ENCODE assay signal across 18 cellular contexts in the genomic region with DNA sequence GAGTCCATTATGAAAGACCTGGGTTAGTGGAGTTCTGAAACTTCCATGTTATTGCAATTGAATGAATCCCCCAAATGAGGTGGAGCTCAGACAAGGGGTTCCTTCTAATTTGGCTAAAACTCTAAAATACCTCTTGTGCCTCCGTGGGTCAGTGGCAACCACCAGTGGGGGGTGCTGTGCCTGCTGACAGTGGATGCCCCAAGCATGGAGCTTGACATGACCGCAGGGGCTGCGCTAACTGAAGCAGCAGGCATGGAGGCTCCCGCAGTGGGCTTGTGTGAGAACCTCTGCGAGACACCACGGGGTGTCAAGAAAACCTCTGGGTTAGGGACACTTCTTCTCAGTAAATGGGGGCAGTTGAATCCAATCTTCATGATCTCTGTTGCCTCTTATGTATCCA.
A peak's percentile ranks its signal among the peaks of the same experiment; 100 is the strongest.
DNase-seq lines count a peak whose midpoint lies in the region; ATAC-seq, FAIRE-seq and TF ChIP-seq lines count a peak whose summit lies in the region.
"Had no signal": no experiment of that assay in that cellular context is flagged by ENCODE, and none has a peak within 500 bp of the region (broad histone marks: within the 10 kb centered on the region; RNA-seq: fewer than 3 reads in every experiment).

No MANE protein-coding gene starts in this region.

- no peak overlapping the region for H3K18ac ChIP-seq in H1 (ENCODE audit: extremely low read depth, low read length)

- no peaks in the 10 kb centered on the region for H3K79me2 ChIP-seq in GM23338 (replicated peaks; ENCODE audit: insufficient read depth)
- H3K79me2 ChIP-seq in H1 (ENCODE audit: control insufficient read depth in 1 of 2, insufficient read depth in 2 of 2, low read length in 2 of 2), result no peaks in the 10 kb centered on the region

- no peak overlapping the region for H2BK20ac ChIP-seq in H1 (ENCODE audit: low read length)

- H4K5ac ChIP-seq in H1 (ENCODE audit: insufficient read length, low read depth, low read length), result no peak overlapping the region

- H2AK5ac ChIP-seq in H1 (ENCODE audit: low read depth, low read length), result no peak overlapping the region

- H2BK12ac ChIP-seq in H1 (ENCODE audit: low read depth, low read length), result no peak overlapping the region

- no peak for FAIRE-seq in H1 (lab: Jason Lieb, UNC)
- FAIRE-seq: HepG2 had no signal

- H3K79me1 ChIP-seq in H1 (ENCODE audit: low read depth, low read length), result no peaks in the 10 kb centered on the region

- H2AFZ ChIP-seq in GM23338, result no peak overlapping the region
- H2AFZ ChIP-seq in H1 (ENCODE audit: low read length), result no peak overlapping the region

- no peak overlapping the region for H3K4ac ChIP-seq in H1 (replicated peaks; ENCODE audit: insufficient read length, low read depth, low read length)

- POLR2A ChIA-PET in H1 (lab: Charles Lee; ENCODE audit: partially characterized antibody), result no interaction called here

- peak; percentile 79 for ATAC-seq in GM23338
- ATAC-seq in GM21825 (IDR thresholded peaks at IDR 0.05; ENCODE audit: unreplicated experiment), result no peak
- ATAC-seq: CD8-positive, alpha-beta T cell; HepG2 had no signal

- no peak overlapping the region for H3K9ac ChIP-seq in H1 (replicated peaks in 1 of 4; ENCODE audit: extremely low read depth in 1 of 4, low read depth in 3 of 4, low read length in 3 of 4)
- H3K9ac ChIP-seq: BLaER1 treated with 17β-estradiol and CSF1 and Interleukin-3, amounts not matched to agents 10 nM and 100 nM had no signal

- H3K4me3 Mint-ChIP-seq in GM23338 (no peak overlapping the region), HFFc6 (no peak overlapping the region)
- H3K4me3 Mint-ChIP-seq: B cell; CD8-positive, alpha-beta T cell had no signal

- CTCF ChIA-PET in H1 (lab: Charles Lee; ENCODE audit: partially characterized antibody), result interaction anchor here (0.5 to 3.2 kb wide), 18 partner anchors 9 to 293 kb away, joined by 3 to 10 read pairs (median 3); no protein-coding TSS in a partner anchor

- no peaks in the 10 kb centered on the region for H3F3A ChIP-seq in GM23338 (replicated peaks; ENCODE audit: low read depth)

- H4K20me1 ChIP-seq in GM23338 (replicated peaks; ENCODE audit: insufficient read depth) (no peaks in the 10 kb centered on the region), H1 (replicated peaks in 1 of 2; ENCODE audit: control insufficient read depth in 1 of 2, insufficient read depth in 2 of 2, low read length in 2 of 2) (no peaks in the 10 kb centered on the region)
- H4K20me1 ChIP-seq: BLaER1 treated with 17β-estradiol and CSF1 and Interleukin-3, amounts not matched to agents 10 nM and 100 nM had no signal

- no peaks in the 10 kb centered on the region for H3K9me2 ChIP-seq in GM23338 (ENCODE audit: insufficient read depth)

- H4K91ac ChIP-seq in H1 (replicated peaks; ENCODE audit: insufficient read length, low read length), result no peak overlapping the region

- H3K4me3 ChIP-seq in GM23338 (no peak overlapping the region), H1 (ENCODE audit: extremely low read depth in 1 of 4, insufficient read depth in 2 of 4, low read depth in 3 of 4, low read length in 4 of 4) (no peak overlapping the region), esophagus muscularis mucosa (no peak overlapping the region)
- H3K4me3 ChIP-seq: BLaER1 treated with 17β-estradiol and CSF1 and Interleukin-3, amounts not matched to agents 10 nM and 100 nM; HAP-1 had no signal

- no peak overlapping the region for H2BK15ac ChIP-seq in H1 (ENCODE audit: low read length)

- H3K56ac ChIP-seq in H1 (replicated peaks; ENCODE audit: insufficient read length, low read depth, low read length), result no peak overlapping the region

- H4K8ac ChIP-seq in H1 (ENCODE audit: extremely low read depth, insufficient read depth, low read length), result no peak overlapping the region

- TF ChIP-seq POLR2A in H1 (IDR thresholded peaks at IDR 0.05; ENCODE audit: control extremely low read depth in 1 of 2, low read depth in 2 of 2, low read length in 2 of 2), result no peak
- no peak for TF ChIP-seq POLR2A in esophagus muscularis mucosa (IDR thresholded peaks at IDR 0.05; ENCODE audit: low read depth)

- no peaks in the 10 kb centered on the region for H3K4me1 ChIP-seq in GM23338 (ENCODE audit: insufficient read depth)
- no peaks in the 10 kb centered on the region for H3K4me1 ChIP-seq in H1 (replicated peaks in 1 of 4; ENCODE audit: control insufficient read depth in 3 of 4, insufficient read depth in 4 of 4, low read length in 3 of 4)
- H3K4me1 ChIP-seq in esophagus muscularis mucosa, result peaks cover 0 to 17% (median 7%) of the 10 kb centered on the region in 4 donors
- H3K4me1 ChIP-seq: HAP-1 had no signal

- H3K9me3 ChIP-seq in H1 (ENCODE audit: insufficient read depth in 2 of 2, low read depth in 1 of 2, low read length in 1 of 2) (no peaks in the 10 kb centered on the region), esophagus muscularis mucosa (no peaks in the 10 kb centered on the region)
- H3K9me3 ChIP-seq: BLaER1 treated with 17β-estradiol and CSF1 and Interleukin-3, amounts not matched to agents 10 nM and 100 nM; HAP-1 had no signal

- no peak overlapping the region for H2BK120ac ChIP-seq in H1 (replicated peaks; ENCODE audit: low read depth, low read length)

- H3K4me1 Mint-ChIP-seq in GM23338 (no peaks in the 10 kb centered on the region), HFFc6 (ENCODE audit: low read depth) (peaks cover 37% of the 10 kb centered on the region)
- H3K4me1 Mint-ChIP-seq: B cell had no signal

- H3K23me2 ChIP-seq in H1 (ENCODE audit: low read depth, low read length), result no peaks in the 10 kb centered on the region

- intact Hi-C loops in esophagus muscularis mucosa (cut with DNase I), result no loop called here

- no peak overlapping the region for H2BK5ac ChIP-seq in H1 (ENCODE audit: low read depth, low read length)

- H3K14ac ChIP-seq in H1 (ENCODE audit: insufficient read length), result no peak overlapping the region

- H3K4me2 ChIP-seq in GM23338 (no peak overlapping the region), H1 (ENCODE audit: insufficient read depth in 1 of 2, low read depth in 2 of 2, low read length in 2 of 2) (no peak overlapping the region)
- H3K4me2 ChIP-seq: BLaER1 treated with 17β-estradiol and CSF1 and Interleukin-3, amounts not matched to agents 10 nM and 100 nM had no signal

- H3K27me3 ChIP-seq in GM23338 (ENCODE audit: insufficient read depth) (no peaks in the 10 kb centered on the region), H1 (replicated peaks in 1 of 4; ENCODE audit: control insufficient read depth in 3 of 4, extremely low read depth in 1 of 4, insufficient read depth in 3 of 4, low read length in 3 of 4) (no peaks in the 10 kb centered on the region), esophagus muscularis mucosa (no peaks in the 10 kb centered on the region)
- H3K27me3 ChIP-seq: BLaER1 treated with 17β-estradiol and CSF1 and Interleukin-3, amounts not matched to agents 10 nM and 100 nM had no signal

- TF ChIP-seq CTCF in GM23338 (conservative IDR thresholded peaks at IDR 0.05; ENCODE audit: low read depth in 2 of 2) (peak; percentile 39 to 59), HFFc6 (IDR thresholded peaks at IDR 0.05) (peak; percentile 22; the same call in 1 of the 2 replicates), H1 (IDR thresholded peaks at IDR 0.05; ENCODE audit: control extremely low read depth in 1 of 3, insufficient read depth in 1 of 3, low read depth in 1 of 3, low read length in 3 of 3) (peak in 2 of 3 experiments; percentile 25 to 35; a peak in 3 of 4 replicates), esophagus muscularis mucosa (IDR thresholded peaks at IDR 0.05) (no peak)

- H3K36me3 ChIP-seq in GM23338 (ENCODE audit: insufficient read depth), result no peaks in the 10 kb centered on the region
- no peaks in the 10 kb centered on the region for H3K36me3 ChIP-seq in H1 (ENCODE audit: control insufficient read depth in 2 of 4, insufficient read depth in 4 of 4, low read length in 3 of 4)
- H3K36me3 ChIP-seq in esophagus muscularis mucosa, result no peaks in the 10 kb centered on the region
- H3K36me3 ChIP-seq: BLaER1 treated with 17β-estradiol and CSF1 and Interleukin-3, amounts not matched to agents 10 nM and 100 nM; HAP-1 had no signal

- H3K9me3 Mint-ChIP-seq in GM23338 (no peaks in the 10 kb centered on the region), HFFc6 (peaks cover 21% of the 10 kb centered on the region; the same call in 1 of the 2 replicates)
- H3K9me3 Mint-ChIP-seq: CD8-positive, alpha-beta T cell had no signal

- H3K23ac ChIP-seq in H1 (ENCODE audit: insufficient read length), result no peak overlapping the region

- 76% methylated on average over 6 of the region's 6 CpGs; no CpG with 5 or more reads in 1 of the 2 experiments for WGBS in H1 (ENCODE audit: extremely low coverage in 1 of 2, insufficient coverage in 1 of 2, insufficient read length in 1 of 2, insufficient replicate concordance in 2 of 2, low coverage in 1 of 2, low lambda C conversion rate in 2 of 2, missing lambda C conversion rate in 1 of 2), 2 experiments
- WGBS in esophagus muscularis mucosa, result 83% methylated on average over 5 of the region's 6 CpGs

- TF ChIP-seq RAD21 in H1 (IDR thresholded peaks at IDR 0.05 in 1 of 2, conservative IDR thresholded peaks at IDR 0.05 in 1 of 2; ENCODE audit: low read depth in 2 of 2, low read length in 2 of 2), result peak; percentile 42 to 59

- H3K27ac Mint-ChIP-seq in GM23338 (no peak overlapping the region), HFFc6 (no peak overlapping the region)
- H3K27ac Mint-ChIP-seq: B cell; CD8-positive, alpha-beta T cell had no signal

- H3K36me3 Mint-ChIP-seq in GM23338 (ENCODE audit: low read depth) (no peaks in the 10 kb centered on the region), HFFc6 (ENCODE audit: low read depth) (peaks cover 5% of the 10 kb centered on the region; the same call in 1 of the 2 replicates)
- H3K36me3 Mint-ChIP-seq: CD8-positive, alpha-beta T cell had no signal

- DNase-seq in GM23338 (ENCODE audit: low spot score) (peak; percentile 36), HFFc6 (no peak), H1 (ENCODE audit: low read depth in 1 of 2, low spot score in 2 of 2) (peak in 1 of 2 experiments; percentile 52), iPS-NIHi7 (ENCODE audit: extremely low spot score) (peak; percentile 32), NCI-H774 (lab: John Stamatoyannopoulos, UW) (no peak), ecto neural progenitor cell (ENCODE audit: low spot score) (no peak), esophagus muscularis mucosa (ENCODE audit: extremely low spot score) (no peak)
- DNase-seq: Calu3; CD8-positive, alpha-beta T cell; DMS79 treated with DMSO at 0.1 percent for 48 hours; GF-D8; KG1 had no signal

- H3K27ac ChIP-seq in GM23338 (ENCODE audit: low read depth) (no peak overlapping the region), H1 (ENCODE audit: low read depth, low read length) (no peak overlapping the region), esophagus muscularis mucosa (replicated peaks in 1 of 4) (no peak overlapping the region)
- H3K27ac ChIP-seq: 22Rv1; BLaER1 treated with 17β-estradiol and CSF1 and Interleukin-3, amounts not matched to agents 10 nM and 100 nM had no signal

- no peak for TF ChIP-seq EP300 in H1 (IDR thresholded peaks at IDR 0.05; ENCODE audit: borderline replicate concordance in 1 of 2, low read depth in 2 of 2, low read length in 2 of 2)
- TF ChIP-seq EP300 in esophagus muscularis mucosa (IDR thresholded peaks at IDR 0.05), result no peak

- no peaks in the 10 kb centered on the region for H3K27me3 Mint-ChIP-seq in GM23338 (ENCODE audit: insufficient read depth, low read depth, poor library complexity)
- H3K27me3 Mint-ChIP-seq in HFFc6 (ENCODE audit: insufficient read depth), result peaks cover 3% of the 10 kb centered on the region; the same call in 1 of the 2 replicates

Comparison
In these comparisons a context has a peak if more than half of its experiments do, and no peak if none do; other contexts are left out.
1. DNase-seq: peak in GM23338 (single experiment) and iPS-NIHi7 (single experiment); none in HFFc6 (single experiment), NCI-H774 (single experiment), ecto neural progenitor cell (single experiment) and esophagus muscularis mucosa (single experiment).
2. CTCF ChIP-seq: peak in GM23338 (2 of 2), HFFc6 (single experiment) and H1 (2 of 3); none in esophagus muscularis mucosa (0 of 3).